26 cellular contexts compared by ENCODE assay signal in genomic region chr17:33434841-33435240, GRCh38.
DNase-seq lines count a peak whose midpoint lies in the region; ATAC-seq, FAIRE-seq and TF ChIP-seq lines count a peak whose summit lies in the region.
"Had no signal": no experiment of that assay in that cellular context is flagged by ENCODE, and none has a peak within 500 bp of the region (broad histone marks: within the 10 kb centered on the region; RNA-seq: fewer than 3 reads in every experiment).

No MANE protein-coding gene starts in this region.

- H3K27me3 Mint-ChIP-seq in activated T-helper 17 cell treated with anti-CD3 and anti-CD28 coated beads, Interleukin-2, amount 50 U/mL, for 72 hours = peaks cover 14% of the 10 kb centered on the region
- H3K27me3 Mint-ChIP-seq in osteocyte (ENCODE audit: unreplicated experiment) = no peaks in the 10 kb centered on the region
- H3K27me3 Mint-ChIP-seq: CD4-positive, alpha-beta memory T cell; CD4-positive, CD25-positive, alpha-beta regulatory T cell had no signal

- H3K27ac Mint-ChIP-seq in activated T-helper 17 cell treated with anti-CD3 and anti-CD28 coated beads, Interleukin-2, amount 50 U/mL, for 72 hours = no peak overlapping the region
- no peak overlapping the region for H3K27ac Mint-ChIP-seq in stimulated activated effector memory CD8-positive, alpha-beta T cell treated with anti-CD3 and anti-CD28 coated beads, Interleukin-12 subunit alpha, Interleukin-12 subunit beta, amount 100 ng/mL, for 72 hours
- no peak overlapping the region for H3K27ac Mint-ChIP-seq in osteocyte (ENCODE audit: unreplicated experiment)
- H3K27ac Mint-ChIP-seq: CD14-positive monocyte; CD4-positive, alpha-beta memory T cell; CD4-positive, CD25-positive, alpha-beta regulatory T cell; CD8-positive, alpha-beta memory T cell had no signal

- no peaks in the 10 kb centered on the region for H3K4me1 Mint-ChIP-seq in activated T-helper 17 cell treated with anti-CD3 and anti-CD28 coated beads, Interleukin-2, amount 50 U/mL, for 72 hours
- H3K4me1 Mint-ChIP-seq in stimulated activated effector memory CD8-positive, alpha-beta T cell treated with anti-CD3 and anti-CD28 coated beads, Interleukin-12 subunit alpha, Interleukin-12 subunit beta, amount 100 ng/mL, for 72 hours = no peaks in the 10 kb centered on the region
- H3K4me1 Mint-ChIP-seq in osteocyte (ENCODE audit: unreplicated experiment) = no peaks in the 10 kb centered on the region
- H3K4me1 Mint-ChIP-seq: CD4-positive, alpha-beta memory T cell; CD8-positive, alpha-beta memory T cell had no signal

- ATAC-seq in activated T-helper 17 cell treated with anti-CD3 and anti-CD28 coated beads, Interleukin-2, amount 50 U/mL, for 72 hours (replicated peaks) = peak; percentile 52
- ATAC-seq in stimulated activated effector memory CD8-positive, alpha-beta T cell treated with anti-CD3 and anti-CD28 coated beads, Interleukin-12 subunit alpha, Interleukin-12 subunit beta, amount 100 ng/mL, for 72 hours = peak; percentile 46
- ATAC-seq in GM18868 (IDR thresholded peaks at IDR 0.05; ENCODE audit: unreplicated experiment) = no peak
- ATAC-seq: GM12878 had no signal

- no peaks in the 10 kb centered on the region for H3K36me3 Mint-ChIP-seq in activated T-helper 17 cell treated with anti-CD3 and anti-CD28 coated beads, Interleukin-2, amount 50 U/mL, for 72 hours (ENCODE audit: low read depth)
- H3K36me3 Mint-ChIP-seq in stimulated activated effector memory CD8-positive, alpha-beta T cell treated with anti-CD3 and anti-CD28 coated beads, Interleukin-12 subunit alpha, Interleukin-12 subunit beta, amount 100 ng/mL, for 72 hours = no peaks in the 10 kb centered on the region
- peaks cover 2% of the 10 kb centered on the region for H3K36me3 Mint-ChIP-seq in osteocyte (ENCODE audit: unreplicated experiment)
- H3K36me3 Mint-ChIP-seq: CD14-positive monocyte; CD4-positive, alpha-beta memory T cell; CD4-positive, CD25-positive, alpha-beta regulatory T cell; CD8-positive, alpha-beta memory T cell had no signal

- TF ChIP-seq CTCF in osteocyte (IDR thresholded peaks at IDR 0.05) = no peak

- no peak overlapping the region for H3K4me3 Mint-ChIP-seq in activated T-helper 17 cell treated with anti-CD3 and anti-CD28 coated beads, Interleukin-2, amount 50 U/mL, for 72 hours
- no peak overlapping the region for H3K4me3 Mint-ChIP-seq in stimulated activated effector memory CD8-positive, alpha-beta T cell treated with anti-CD3 and anti-CD28 coated beads, Interleukin-12 subunit alpha, Interleukin-12 subunit beta, amount 100 ng/mL, for 72 hours
- no peak overlapping the region for H3K4me3 Mint-ChIP-seq in osteocyte (ENCODE audit: unreplicated experiment)
- H3K4me3 Mint-ChIP-seq: CD14-positive monocyte; CD4-positive, alpha-beta memory T cell; CD4-positive, CD25-positive, alpha-beta regulatory T cell; CD8-positive, alpha-beta memory T cell had no signal

- no peak for FAIRE-seq in RCC 7860 (lab: Jason Lieb, UNC)
- FAIRE-seq: A204.1, GM12878, GM12892, GM18507, GM19239 had no signal

- peak; percentile 11 for DNase-seq in RCC 7860 (ENCODE audit: low spot score)
- DNase-seq in stimulated activated effector memory CD8-positive, alpha-beta T cell treated with anti-CD3 and anti-CD28 coated beads, Interleukin-12 subunit alpha, Interleukin-12 subunit beta, amount 100 ng/mL, for 72 hours (ENCODE audit: low spot score in 2 of 2) = no peak
- DNase-seq in osteocyte (ENCODE audit: extremely low spot score, unreplicated experiment) = no peak
- DNase-seq: 8988T; ACHN; BE2C; C1 segment of cervical spinal cord; CD4-positive, alpha-beta memory T cell; CD4-positive, CD25-positive, alpha-beta regulatory T cell; CD8-positive, alpha-beta memory T cell; COR-L47; DMS 273 treated with DMSO at 0.1 percent for 48 hours; DMS153; DMS53; DMS79; DND-41; EL; GDM1 had no signal

- H3K9me3 Mint-ChIP-seq in activated T-helper 17 cell treated with anti-CD3 and anti-CD28 coated beads, Interleukin-2, amount 50 U/mL, for 72 hours = peaks cover 3% of the 10 kb centered on the region
- H3K9me3 Mint-ChIP-seq in stimulated activated effector memory CD8-positive, alpha-beta T cell treated with anti-CD3 and anti-CD28 coated beads, Interleukin-12 subunit alpha, Interleukin-12 subunit beta, amount 100 ng/mL, for 72 hours = no peaks in the 10 kb centered on the region
- H3K9me3 Mint-ChIP-seq in osteocyte (ENCODE audit: unreplicated experiment) = peaks cover 34% of the 10 kb centered on the region
